ENCODE assay signal across 21 cellular contexts in genomic region chr12:209851-210250, GRCh38. TPM values are rescaled to one million over a fixed set of nuclear protein-coding genes. Genes with fewer than 3 reads are reported as not detected.
DNase-seq lines count a peak whose midpoint lies in the region; ATAC-seq, FAIRE-seq and TF ChIP-seq lines count a peak whose summit lies in the region.
"Had no signal": no experiment of that assay in that cellular context is flagged by ENCODE, and none has a peak within 500 bp of the region (broad histone marks: within the 10 kb centered on the region; RNA-seq: fewer than 3 reads in every experiment).

No MANE protein-coding gene starts in this region.

- H3K23ac ChIP-seq in neuronal stem cell (ENCODE audit: low read depth, low read length, poor library complexity): no peak overlapping the region

- H3K4me2 ChIP-seq in HepG2 (ENCODE audit: low read depth, low read length) (peak overlapping the region; percentile 86), neuronal stem cell (ENCODE audit: insufficient read depth, low read length, poor library complexity, severe bottlenecking) (no peak overlapping the region)
- H3K4me2 ChIP-seq: GM23338 had no signal

- no peaks in the 10 kb centered on the region for H3K79me1 ChIP-seq in neuronal stem cell (ENCODE audit: low read depth, low read length)

- H3K4ac ChIP-seq in neuronal stem cell (ENCODE audit: low read length): no peak overlapping the region

- peaks cover 4% of the 10 kb centered on the region for H3K9me3 Mint-ChIP-seq in mesothelial cell of epicardium
- H3K9me3 Mint-ChIP-seq: H9 had no signal

- H4K8ac ChIP-seq in neuronal stem cell (ENCODE audit: low read depth, low read length): no peak overlapping the region

- H2BK12ac ChIP-seq in neuronal stem cell (ENCODE audit: low read length): no peak overlapping the region

- no peaks in the 10 kb centered on the region for H3K36me3 ChIP-seq in bronchial epithelial cell (ENCODE audit: control insufficient read depth, insufficient read depth, low read length)
- H3K36me3 ChIP-seq in HepG2 (replicated peaks in 1 of 2; ENCODE audit: control insufficient read depth in 1 of 2, insufficient read depth in 2 of 2, low read length in 2 of 2): no peaks in the 10 kb centered on the region
- no peaks in the 10 kb centered on the region for H3K36me3 ChIP-seq in neuronal stem cell (replicated peaks in 1 of 2; ENCODE audit: control insufficient read depth in 2 of 2, insufficient read depth in 2 of 2, low read length in 2 of 2)

- no peak overlapping the region for H2AFZ ChIP-seq in HepG2 (ENCODE audit: low read length)
- H2AFZ ChIP-seq in neuronal stem cell (ENCODE audit: low read length): no peak overlapping the region
- H2AFZ ChIP-seq: GM23338 had no signal

- no peak overlapping the region for H2BK5ac ChIP-seq in neuronal stem cell (ENCODE audit: low read length)

- no peak overlapping the region for H3K4me3 Mint-ChIP-seq in mesothelial cell of epicardium
- H3K4me3 Mint-ChIP-seq: CD4-positive, alpha-beta memory T cell; GM23338; H9 had no signal

- H3K27ac ChIP-seq in HepG2 (ENCODE audit: extremely low read length, insufficient read depth, low read length): no peak overlapping the region
- H3K27ac ChIP-seq in neuronal stem cell (replicated peaks; ENCODE audit: low read length): no peak overlapping the region

- POLR2A ChIA-PET in HepG2 (lab: Yijun Ruan, JAX): interaction anchor here (1.1 to 2.3 kb wide), 5 partner anchors 10 to 180 kb away, joined by 4 to 14 read pairs (median 5); partner anchors contain the start of gene KDM5A

- H3K18ac ChIP-seq in neuronal stem cell (ENCODE audit: low read length): no peak overlapping the region

- TF ChIP-seq CTCF in bronchial epithelial cell (IDR thresholded peaks at IDR 0.05; ENCODE audit: insufficient read depth, low read length, severe bottlenecking) (no peak), HepG2 (CRISPR knock-in tag; IDR thresholded peaks at IDR 0.05) (no peak), mesothelial cell of epicardium (IDR thresholded peaks at IDR 0.05; ENCODE audit: unreplicated experiment) (no peak)

- H2AK5ac ChIP-seq in neuronal stem cell (ENCODE audit: low read depth, low read length): peak overlapping the region; percentile 40

- H3K4me1 ChIP-seq in HepG2 (ENCODE audit: insufficient read depth, low read length): peaks cover 72% of the 10 kb centered on the region
- peaks cover 6 to 22% of the 10 kb centered on the region in 2 donors for H3K4me1 ChIP-seq in neuronal stem cell (ENCODE audit: control insufficient read depth in 2 of 2, insufficient read depth in 1 of 2, low read depth in 1 of 2, low read length in 2 of 2)

- no peak overlapping the region for H3K27ac Mint-ChIP-seq in mesothelial cell of epicardium
- H3K27ac Mint-ChIP-seq: GM23338, H9 had no signal

- peaks cover 86% of the 10 kb centered on the region for H3K27me3 Mint-ChIP-seq in mesothelial cell of epicardium (ENCODE audit: low read depth)

- no peak for TF ChIP-seq EP300 in HepG2 (IDR thresholded peaks at IDR 0.05; ENCODE audit: low read depth in 2 of 2, low read length in 2 of 2)
- no peak for TF ChIP-seq EP300 in HepG2 (CRISPR knock-in tag; IDR thresholded peaks at IDR 0.05; ENCODE audit: borderline replicate concordance)

- CTCF ChIA-PET in HepG2 (lab: Yijun Ruan, JAX; ENCODE audit: low intra/inter-chr PET ratio, low total read pairs): no interaction called here

- peak; percentile 47 for FAIRE-seq in bronchial epithelial cell (lab: Jason Lieb, UNC)
- no peak for FAIRE-seq in HepG2 (lab: Jason Lieb, UNC)
- FAIRE-seq: G401.6, GM12892, GM19239 had no signal

- no peak for DNase-seq in bronchial epithelial cell (ENCODE audit: low read depth)
- DNase-seq in HepG2 (ENCODE audit: low spot score): no peak
- DNase-seq in neuronal stem cell (ENCODE audit: low spot score): no peak
- DNase-seq in NCI-H1092 treated with DMSO at 0.1 percent for 48 hours (lab: John Stamatoyannopoulos, UW): no peak
- DNase-seq in NK-92 treated with Interleukin-12 subunit alpha and Interleukin-12 subunit beta, amount 100 ng/mL, for 24 hours (lab: John Stamatoyannopoulos, UW): no peak
- no peak for DNase-seq in mesothelial cell of epicardium (ENCODE audit: low spot score in 2 of 2, unreplicated experiment in 2 of 2)
- DNase-seq: C1 segment of cervical spinal cord; CD4-positive, alpha-beta memory T cell; COR-L47; DMS153; DND-41; H9 had no signal

- no peak for TF ChIP-seq RAD21 in HepG2 (CRISPR knock-in tag; IDR thresholded peaks at IDR 0.05)

- no peaks in the 10 kb centered on the region for H3K9me3 ChIP-seq in HepG2 (ENCODE audit: low read length)
- H3K9me3 ChIP-seq in neuronal stem cell (replicated peaks in 1 of 2; ENCODE audit: control insufficient read depth in 2 of 2, insufficient read depth in 1 of 2, low read depth in 1 of 2, low read length in 2 of 2): no peaks in the 10 kb centered on the region

- H3K14ac ChIP-seq in neuronal stem cell (ENCODE audit: low read length): no peak overlapping the region

- TF ChIP-seq POLR2A in HepG2 (IDR thresholded peaks at IDR 0.05; ENCODE audit: insufficient read depth in 1 of 2, low read depth in 2 of 2, low read length in 2 of 2): no peak

- 81% methylated on average over 12 of the region's 12 CpGs for WGBS in HepG2 (ENCODE audit: low lambda C conversion rate)
- WGBS in neuronal stem cell (ENCODE audit: extremely low coverage in 2 of 2, insufficient read length in 2 of 2, insufficient replicate concordance in 1 of 2), 2 donors: no CpG with 5 or more reads among the region's 12 CpGs

- no peaks in the 10 kb centered on the region for H3K79me2 ChIP-seq in HepG2 (ENCODE audit: insufficient read depth, low read length)

- H3K4me3 ChIP-seq in bronchial epithelial cell (ENCODE audit: low read depth, low read length): no peak overlapping the region
- H3K4me3 ChIP-seq in HepG2 (replicated peaks in 1 of 3; ENCODE audit: insufficient read depth in 1 of 3, low read depth in 2 of 3, low read length in 3 of 3): peak overlapping the region in 1 of 3 experiments; percentile 21; a peak in 2 of 6 replicates
- H3K4me3 ChIP-seq in neuronal stem cell (ENCODE audit: low read length in 2 of 2): no peak overlapping the region
- H3K4me3 ChIP-seq: GM23338 had no signal

- TSS peak; percentile 18 for BruUV-seq in HepG2 (replicated peaks; lab: Mats Ljungman, UMichigan)

- H3K9ac ChIP-seq in HepG2 (ENCODE audit: insufficient read depth, low read depth, low read length) (no peak overlapping the region), neuronal stem cell (ENCODE audit: low read depth, low read length, poor library complexity) (no peak overlapping the region)

- no peak for ATAC-seq in HepG2
- ATAC-seq in GM21529 (IDR thresholded peaks at IDR 0.05; ENCODE audit: unreplicated experiment): no peak
- ATAC-seq: GM23338, HCT116 had no signal

- H3K4me1 Mint-ChIP-seq in mesothelial cell of epicardium: peaks cover 13% of the 10 kb centered on the region
- H3K4me1 Mint-ChIP-seq: CD4-positive, alpha-beta memory T cell had no signal

- no peaks in the 10 kb centered on the region for H3K36me3 Mint-ChIP-seq in mesothelial cell of epicardium
- H3K36me3 Mint-ChIP-seq: CD4-positive, alpha-beta memory T cell had no signal

- H4K91ac ChIP-seq in neuronal stem cell (ENCODE audit: low read depth, low read length, poor library complexity): no peak overlapping the region

- no peak overlapping the region for H2BK15ac ChIP-seq in neuronal stem cell (ENCODE audit: low read length)

- intact Hi-C loops in HepG2 (cut with micrococcal nuclease; ENCODE audit: unreplicated experiment): loop anchor here (5.0 kb wide), 1 partner anchor 33 kb away; no protein-coding TSS in a partner anchor

- H3K27me3 ChIP-seq in bronchial epithelial cell (ENCODE audit: control insufficient read depth, insufficient read depth, low read length): peaks cover 13% of the 10 kb centered on the region
- peaks cover 0 to 13% of the 10 kb centered on the region in 2 experiments; a peak in 3 of 5 replicates for H3K27me3 ChIP-seq in HepG2 (ENCODE audit: control insufficient read depth in 1 of 2, insufficient read depth in 2 of 2, low read length in 2 of 2)
- H3K27me3 ChIP-seq in neuronal stem cell (ENCODE audit: control insufficient read depth in 3 of 3, insufficient read depth in 3 of 3, low read depth in 1 of 3, low read length in 3 of 3): peaks cover 0 to 83% (median 4%) of the 10 kb centered on the region in 3 experiments

- in situ Hi-C loops in HepG2 (cut with HindIII; ENCODE audit: extremely low pct_ligation_motif_present, low pct_unique_long_range_greater_than_20kb): no loop called here

- no peak overlapping the region for H2BK120ac ChIP-seq in neuronal stem cell (ENCODE audit: low read depth, low read length)

- H4K20me1 ChIP-seq in HepG2 (ENCODE audit: insufficient read depth, low read length): peaks cover 7% of the 10 kb centered on the region

RNA-seq across cellular contexts. Expression of gene SLC6A12, which starts 4.1 kb away (rescaled TPM):
- total RNA-seq in bronchial epithelial cell (0.26 TPM in 1 of 2 replicates, not detected in the other), HepG2 (2016; rRNA removed; fragmentation: Illumina TruSeq; extraction: Trizol) (9.5 and 18.8 TPM in 2 replicates), mesothelial cell of epicardium (0.29 TPM in 2 of 3 replicates, not detected in the other)
- total RNA-seq in HepG2 (2016; cell fraction: cytosol; rRNA removed; fragmentation: Illumina TruSeq; extraction: Trizol; ENCODE audit: low read depth): 3.7 and 5.6 TPM in 2 replicates
- total RNA-seq in HepG2 (2016; cell fraction: insoluble cytoplasmic fraction; rRNA removed; fragmentation: Illumina TruSeq; extraction: Trizol): 10.4 and 17.8 TPM in 2 replicates
- 7.4 and 8.0 TPM in 2 replicates for total RNA-seq in HepG2 (2016; cell fraction: membrane; rRNA removed; fragmentation: Illumina TruSeq; extraction: Trizol)
- 17.0 and 17.6 TPM in 2 replicates for total RNA-seq in HepG2 (2016; cell fraction: nucleus; rRNA removed; fragmentation: Illumina TruSeq; extraction: Trizol)
- polyA plus RNA-seq in HepG2 (2011; rRNA removed): 3.7 and 6.0 TPM in 2 replicates
- polyA plus RNA-seq in HepG2 (2011; cell fraction: cytosol; rRNA removed): 4.4 and 5.0 TPM in 2 replicates
- polyA plus RNA-seq in HepG2 (2011; cell fraction: nucleus; rRNA removed): 10.3 and 12.4 TPM in 2 replicates
- polyA plus RNA-seq in HepG2 (2012): 0.66 and 5.8 TPM in 2 replicates
- polyA plus RNA-seq in HepG2 (2016; cell fraction: cytosol; fragmentation: Illumina TruSeq; extraction: Trizol; ENCODE audit: low read depth): 2.3 and 2.8 TPM in 2 replicates
- 7.2 and 9.0 TPM in 2 replicates for polyA plus RNA-seq in HepG2 (2016; cell fraction: insoluble cytoplasmic fraction; fragmentation: Illumina TruSeq; extraction: Trizol; ENCODE audit: low read depth)
- 3.9 and 4.9 TPM in 2 replicates for polyA plus RNA-seq in HepG2 (2016; cell fraction: membrane; fragmentation: Illumina TruSeq; extraction: Trizol; ENCODE audit: low read depth)
- 27.1 and 27.7 TPM in 2 replicates for polyA plus RNA-seq in HepG2 (2016; cell fraction: nucleus; fragmentation: Illumina TruSeq; extraction: Trizol; ENCODE audit: insufficient read depth, low read depth)
- 1.2 and 11.3 TPM in 2 replicates for polyA minus RNA-seq in HepG2 (2011; rRNA and poly(A)+ RNA removed; ENCODE audit: low replicate concordance)
- polyA minus RNA-seq in HepG2 (2011; cell fraction: cytosol; rRNA and poly(A)+ RNA removed): 7.0 and 7.2 TPM in 2 replicates
- 5.8 and 7.1 TPM in 2 replicates for polyA minus RNA-seq in HepG2 (2011; cell fraction: nucleus; rRNA and poly(A)+ RNA removed)
- 0.18 TPM for polyA plus RNA-seq in neuronal stem cell (2013, experiment 1 of 2)
- 0.22 TPM for polyA plus RNA-seq in neuronal stem cell (2013, experiment 2 of 2)
- total RNA-seq: A673 had no signal
- polyA plus RNA-seq: BJ; CD4-positive, alpha-beta memory T cell; GM23338 had no signal

RNA-seq across cellular contexts. Expression of gene SLC6A13, which starts 52.8 kb away (rescaled TPM):
- total RNA-seq in bronchial epithelial cell (0.64 and 0.79 TPM in 2 replicates), HepG2 (2016; rRNA removed; fragmentation: Illumina TruSeq; extraction: Trizol) (0.15 and 0.52 TPM in 2 replicates), mesothelial cell of epicardium (0.97 to 2.5 TPM (median 1.2 TPM) in 3 replicates)
- not detected in 2 replicates for total RNA-seq in HepG2 (2016; cell fraction: cytosol; rRNA removed; fragmentation: Illumina TruSeq; extraction: Trizol; ENCODE audit: low read depth)
- total RNA-seq in HepG2 (2016; cell fraction: insoluble cytoplasmic fraction; rRNA removed; fragmentation: Illumina TruSeq; extraction: Trizol): 0.22 TPM in 1 of 2 replicates, not detected in the other
- total RNA-seq in HepG2 (2016; cell fraction: membrane; rRNA removed; fragmentation: Illumina TruSeq; extraction: Trizol): not detected in 2 replicates
- 0.40 TPM in 1 of 2 replicates, not detected in the other for total RNA-seq in HepG2 (2016; cell fraction: nucleus; rRNA removed; fragmentation: Illumina TruSeq; extraction: Trizol)
- 0.05 and 0.60 TPM in 2 replicates for polyA plus RNA-seq in HepG2 (2011; rRNA removed)
- 0.17 and 0.21 TPM in 2 replicates for polyA plus RNA-seq in HepG2 (2011; cell fraction: cytosol; rRNA removed)
- polyA plus RNA-seq in HepG2 (2011; cell fraction: nucleus; rRNA removed): 1.4 and 1.6 TPM in 2 replicates
- 0.60 and 0.83 TPM in 2 replicates for polyA plus RNA-seq in HepG2 (2012)
- polyA plus RNA-seq in HepG2 (2016; cell fraction: cytosol; fragmentation: Illumina TruSeq; extraction: Trizol; ENCODE audit: low read depth): not detected in 2 replicates
- not detected in 2 replicates for polyA plus RNA-seq in HepG2 (2016; cell fraction: insoluble cytoplasmic fraction; fragmentation: Illumina TruSeq; extraction: Trizol; ENCODE audit: low read depth)
- not detected in 2 replicates for polyA plus RNA-seq in HepG2 (2016; cell fraction: membrane; fragmentation: Illumina TruSeq; extraction: Trizol; ENCODE audit: low read depth)
- 0.67 and 1.00 TPM in 2 replicates for polyA plus RNA-seq in HepG2 (2016; cell fraction: nucleus; fragmentation: Illumina TruSeq; extraction: Trizol; ENCODE audit: insufficient read depth, low read depth)
- polyA minus RNA-seq in HepG2 (2011; rRNA and poly(A)+ RNA removed; ENCODE audit: low replicate concordance): 0.70 TPM in 1 of 2 replicates, not detected in the other
- polyA minus RNA-seq in HepG2 (2011; cell fraction: cytosol; rRNA and poly(A)+ RNA removed): not detected in 2 replicates
- polyA minus RNA-seq in HepG2 (2011; cell fraction: nucleus; rRNA and poly(A)+ RNA removed): 2.7 and 3.2 TPM in 2 replicates
- polyA plus RNA-seq in neuronal stem cell (2013, experiment 1 of 2): 0.08 TPM
- 0.07 TPM for polyA plus RNA-seq in neuronal stem cell (2013, experiment 2 of 2)
- total RNA-seq: A172, A673, GM23338, H9 had no signal
- polyA plus RNA-seq: BJ, GM23338 had no signal
